In the genomic region with DNA sequence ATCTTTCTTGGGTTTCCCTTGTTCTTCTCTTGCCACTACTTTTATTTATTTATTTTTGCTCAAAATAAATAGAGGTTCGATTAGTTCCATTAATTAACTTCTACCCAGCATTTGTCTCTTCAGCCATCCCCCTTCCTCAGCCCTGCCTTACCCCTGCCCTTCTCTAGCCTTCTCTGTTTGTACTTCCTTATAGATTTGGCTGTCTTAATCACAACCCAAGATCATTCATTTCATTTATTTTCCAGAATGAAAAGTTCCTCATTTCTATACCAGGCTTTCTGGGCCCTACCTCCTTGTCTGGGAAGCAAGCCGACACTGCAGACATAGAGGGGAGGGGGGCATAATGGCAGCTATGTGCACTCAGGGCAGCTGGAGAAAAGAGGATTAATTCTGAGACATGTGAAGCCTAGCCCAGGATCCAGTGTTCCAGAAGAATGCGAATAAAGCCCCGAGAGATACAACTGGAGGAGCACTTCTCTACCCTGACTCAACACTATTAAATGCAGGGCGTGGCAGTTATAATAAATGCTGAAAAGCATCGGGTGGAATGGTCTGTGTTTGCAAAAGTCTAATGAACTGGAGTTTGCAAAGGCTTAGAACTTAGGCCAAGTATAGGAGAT, we compare ENCODE assay signal across 8 cellular contexts. TPM values are rescaled to one million over a fixed set of nuclear protein-coding genes. Genes with fewer than 3 reads are reported as not detected.
A peak's percentile ranks its signal among the peaks of the same experiment; 100 is the strongest.
DNase-seq lines count a peak whose midpoint lies in the region; ATAC-seq and TF ChIP-seq lines count a peak whose summit lies in the region.

No MANE protein-coding gene starts in this region.

- DNase-seq in EL = peak; percentile 80
- peak; percentile 80 for DNase-seq in epithelial cell of esophagus (ENCODE audit: low read depth)
- DNase-seq in NCI-H128 (lab: John Stamatoyannopoulos, UW; ENCODE audit: unreplicated experiment) = no peak
- DNase-seq in NCI-H146 (lab: John Stamatoyannopoulos, UW) = no peak
- DNase-seq in mesenteric fat pad (ENCODE audit: low spot score) = no peak

- H2AFZ ChIP-seq in OCI-LY1 (ENCODE audit: low read length) = no peak overlapping the region

- no peak for TF ChIP-seq CTCF in OCI-LY1 (IDR thresholded peaks at IDR 0.05; ENCODE audit: low read length)
- TF ChIP-seq CTCF in epithelial cell of esophagus (IDR thresholded peaks at IDR 0.05; ENCODE audit: insufficient read depth, low read depth, low read length, missing control alignments) = no peak
- TF ChIP-seq CTCF in neutrophil (IDR thresholded peaks at IDR 0.05) = no peak

- no peak for ATAC-seq in GM19467 (IDR thresholded peaks at IDR 0.05; ENCODE audit: unreplicated experiment)

- peak overlapping the region; percentile 66 for H3K4me2 ChIP-seq in OCI-LY1 (ENCODE audit: low read length)

- peaks cover 95% of the 10 kb centered on the region for H3K4me1 ChIP-seq in OCI-LY1 (ENCODE audit: insufficient read depth, low read length, severe bottlenecking)
- peaks cover 88 to 94% of the 10 kb centered on the region in 2 experiments for H3K4me1 ChIP-seq in neutrophil (ENCODE audit: control insufficient read depth in 1 of 2, insufficient read depth in 1 of 2, low read depth in 1 of 2, low read length in 1 of 2)

- H3K27ac ChIP-seq in OCI-LY1 (ENCODE audit: low read depth, low read length, poor library complexity, severe bottlenecking) (peak overlapping the region; percentile 98), neutrophil (peak overlapping the region; percentile 99)

- H3K9ac ChIP-seq in OCI-LY1 (ENCODE audit: low read length) = peak overlapping the region; percentile 62

- no peaks in the 10 kb centered on the region for H3K9me2 ChIP-seq in OCI-LY1 (ENCODE audit: low read depth, low read length)

- H3K27me3 ChIP-seq in OCI-LY1 (ENCODE audit: insufficient read depth, low read length) (no peaks in the 10 kb centered on the region), neutrophil (no peaks in the 10 kb centered on the region)

- no peaks in the 10 kb centered on the region for H3K9me3 ChIP-seq in OCI-LY1 (ENCODE audit: low read length)
- H3K9me3 ChIP-seq in neutrophil = no peaks in the 10 kb centered on the region

- peak overlapping the region; percentile 35 for H3K4me3 ChIP-seq in OCI-LY1 (ENCODE audit: low read depth, low read length, poor library complexity, severe bottlenecking)
- H3K4me3 ChIP-seq in epithelial cell of esophagus (ENCODE audit: low read length) = no peak overlapping the region
- peak overlapping the region; percentile 46 to 48 for H3K4me3 ChIP-seq in neutrophil (ENCODE audit: low read depth in 1 of 2, low read length in 1 of 2)

- H3K79me2 ChIP-seq in OCI-LY1 (ENCODE audit: insufficient read depth, low read length) = no peaks in the 10 kb centered on the region

- no peaks in the 10 kb centered on the region for H4K20me1 ChIP-seq in OCI-LY1 (ENCODE audit: insufficient read depth, low read length)

- H3K36me3 ChIP-seq in OCI-LY1 (ENCODE audit: insufficient read depth, low read length) (no peaks in the 10 kb centered on the region), neutrophil (no peaks in the 10 kb centered on the region)

- H3F3A ChIP-seq in OCI-LY1 (ENCODE audit: insufficient read depth, low read length) = peaks cover 10% of the 10 kb centered on the region; the same call in 1 of the 2 replicates

RNA-seq across cellular contexts. Expression of a gene that starts 6.4 kb away (rescaled TPM):
- total RNA-seq in mesenteric fat pad = 146 TPM

RNA-seq across cellular contexts. Expression of a gene that starts 53.7 kb away (rescaled TPM):
- total RNA-seq in mesenteric fat pad = 26.9 TPM

RNA-seq across cellular contexts. Expression of a gene that starts 54.1 kb away (rescaled TPM):
- total RNA-seq in mesenteric fat pad = 79.5 TPM

Comparison
In these comparisons a context has a peak if more than half of its experiments do, and no peak if none do; other contexts are left out.
1. DNase-seq: peak in EL (single experiment) and epithelial cell of esophagus (single experiment); none in NCI-H128 (single experiment), NCI-H146 (single experiment) and mesenteric fat pad (single experiment).